ENCODE assay signal across 8 cellular contexts in the genomic region with DNA sequence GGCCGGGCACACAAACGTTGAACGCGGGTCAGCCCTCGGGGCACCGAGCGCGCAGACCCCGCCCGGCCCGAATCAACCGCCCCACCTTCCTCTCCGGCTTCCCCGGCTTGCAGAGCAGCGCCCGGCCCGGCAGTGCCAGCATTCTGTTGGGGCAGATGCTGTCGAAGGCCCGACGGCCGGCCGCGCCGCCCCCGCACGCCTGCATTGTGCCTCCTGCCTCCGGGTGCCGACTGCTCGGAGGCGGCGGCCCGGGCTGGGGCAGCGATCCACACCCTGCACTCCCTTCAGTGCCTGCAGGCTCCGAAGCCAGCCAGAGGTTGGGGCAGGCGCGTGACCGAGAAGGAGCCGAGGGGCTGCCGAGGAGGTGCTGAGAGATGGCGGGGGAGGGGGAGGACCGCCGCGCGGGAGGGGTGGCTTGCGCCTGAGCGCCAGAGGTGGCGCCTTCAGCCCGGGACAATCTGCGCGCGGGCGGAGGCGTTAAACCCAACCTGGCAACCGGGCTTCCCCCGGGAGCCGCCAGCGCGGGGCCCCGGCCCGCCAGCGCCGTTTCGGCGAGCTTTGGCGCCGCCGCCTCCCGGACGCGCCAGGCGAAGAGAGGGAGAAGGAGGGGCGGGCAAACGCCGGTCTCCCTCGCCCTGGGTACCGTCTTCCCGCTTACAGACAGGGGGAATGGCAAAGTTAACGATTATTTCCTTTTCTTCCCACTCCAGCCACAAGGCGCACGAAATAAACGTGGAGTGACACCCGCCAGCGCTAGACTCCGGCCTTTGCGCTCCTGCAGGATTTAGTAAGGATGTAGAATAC. TPM values are rescaled to one million over a fixed set of nuclear protein-coding genes. Genes with fewer than 3 reads are reported as not detected.
DNase-seq lines count a peak whose midpoint lies in the region; ATAC-seq and TF ChIP-seq lines count a peak whose summit lies in the region.

A gene (minus strand): TSS at position 382 of the 804 bp plus-strand sequence. CDS start 177 bp downstream, at position 205.

- H3K9me3 Mint-ChIP-seq in CD8-positive, alpha-beta T cell = no peaks in the 10 kb centered on the region
- no peaks in the 10 kb centered on the region for H3K9me3 Mint-ChIP-seq in activated naive CD8-positive, alpha-beta T cell treated with anti-CD3 and anti-CD28 coated beads, Interleukin-2, amount 50 U/mL, for 24 hours

- peaks cover 46% of the 10 kb centered on the region for H3K4me1 ChIP-seq in CD8-positive, alpha-beta T cell (ENCODE audit: insufficient read depth, low read length)

- peak within 1 kb of the TSS; percentile 34 for H3K4me3 ChIP-seq in CD8-positive, alpha-beta T cell (ENCODE audit: low read depth, low read length)
- peak within 1 kb of the TSS; percentile 55 for H3K4me3 ChIP-seq in iPS-18c (ENCODE audit: insufficient read depth, low read depth, low read length)

- peak within 1 kb of the TSS; percentile 73 for H3K4me3 Mint-ChIP-seq in CD8-positive, alpha-beta T cell
- peak within 1 kb of the TSS; percentile 72 for H3K4me3 Mint-ChIP-seq in activated naive CD8-positive, alpha-beta T cell treated with anti-CD3 and anti-CD28 coated beads, Interleukin-2, amount 50 U/mL, for 24 hours

- intact Hi-C loops in CD8-positive, alpha-beta T cell (cut with DNase I, micrococcal nuclease) = loop anchor here in 1 of 2 experiments (2.0 kb wide), 1 partner anchor 48 kb away; no protein-coding TSS in a partner anchor

- H3K36me3 ChIP-seq in CD8-positive, alpha-beta T cell (ENCODE audit: insufficient read depth, low read length) = no peaks in the 10 kb centered on the region

- peaks cover 80% of the 10 kb centered on the region for H3K27me3 Mint-ChIP-seq in CD8-positive, alpha-beta T cell (ENCODE audit: low read depth)
- peaks cover 89% of the 10 kb centered on the region for H3K27me3 Mint-ChIP-seq in activated naive CD8-positive, alpha-beta T cell treated with anti-CD3 and anti-CD28 coated beads, Interleukin-2, amount 50 U/mL, for 24 hours

- H3K4me1 Mint-ChIP-seq in CD8-positive, alpha-beta T cell (ENCODE audit: low read depth) = peaks cover 42% of the 10 kb centered on the region
- H3K4me1 Mint-ChIP-seq in activated naive CD8-positive, alpha-beta T cell treated with anti-CD3 and anti-CD28 coated beads, Interleukin-2, amount 50 U/mL, for 24 hours = peaks cover 42% of the 10 kb centered on the region

- no peak for TF ChIP-seq CTCF in CD8-positive, alpha-beta T cell (IDR thresholded peaks at IDR 0.05)

- POLR2A ChIA-PET in CD8-positive, alpha-beta T cell (lab: Charles Lee) = no interaction called here

- no peaks in the 10 kb centered on the region for H3K36me3 Mint-ChIP-seq in CD8-positive, alpha-beta T cell
- no peaks in the 10 kb centered on the region for H3K36me3 Mint-ChIP-seq in activated naive CD8-positive, alpha-beta T cell treated with anti-CD3 and anti-CD28 coated beads, Interleukin-2, amount 50 U/mL, for 24 hours (ENCODE audit: low read depth)

- peak; percentile 41 for ATAC-seq in CD8-positive, alpha-beta T cell
- peak; percentile 53 for ATAC-seq in GM19438 (IDR thresholded peaks at IDR 0.05; ENCODE audit: low read depth, unreplicated experiment)
- ATAC-seq in activated naive CD8-positive, alpha-beta T cell treated with anti-CD3 and anti-CD28 coated beads, Interleukin-2, amount 50 U/mL, for 24 hours = peak; percentile 58
- no peak for ATAC-seq in GM18861 (IDR thresholded peaks at IDR 0.05; ENCODE audit: unreplicated experiment)

- CTCF ChIA-PET in CD8-positive, alpha-beta T cell (lab: Charles Lee) = interaction anchor here (0.7 to 1.2 kb wide), 2 partner anchors 11 to 20 kb away, joined by 3 read pairs; no protein-coding TSS in a partner anchor

- H3K27ac Mint-ChIP-seq in CD8-positive, alpha-beta T cell = no peak within 1 kb of the TSS
- H3K27ac Mint-ChIP-seq in activated naive CD8-positive, alpha-beta T cell treated with anti-CD3 and anti-CD28 coated beads, Interleukin-2, amount 50 U/mL, for 24 hours = peak within 1 kb of the TSS; percentile 31

- H3K9me3 ChIP-seq in CD8-positive, alpha-beta T cell (ENCODE audit: low read length) = no peaks in the 10 kb centered on the region
- H3K9me3 ChIP-seq in iPS-18c (ENCODE audit: control insufficient read depth, insufficient read depth, low read length) = no peaks in the 10 kb centered on the region

- no peak within 1 kb of the TSS for H3K27ac ChIP-seq in CD8-positive, alpha-beta T cell (ENCODE audit: low read depth, low read length)

- DNase-seq in CD8-positive, alpha-beta T cell = peak in 4 of 7 experiments; percentile 31 to 58 (median 44)
- DNase-seq in HUDEP-2 (lab: John Stamatoyannopoulos, UW; ENCODE audit: unreplicated experiment in 76 of 76) (peak in 45 of 76 experiments; percentile 3 to 65 (median 29)), SHP77 treated with DMSO at 0.1 percent for 48 hours (lab: John Stamatoyannopoulos, UW) (peak; percentile 40)
- peak; percentile 75 for DNase-seq in activated naive CD8-positive, alpha-beta T cell treated with anti-CD3 and anti-CD28 coated beads, Interleukin-2, amount 50 U/mL, for 24 hours
- DNase-seq in stimulated activated CD4-positive, alpha-beta T cell treated with anti-CD3 and anti-CD28 coated beads, Interleukin-2, amount 100 ng/mL, for 24 hours = peak; percentile 65 to 79

- peaks cover 85% of the 10 kb centered on the region for H3K27me3 ChIP-seq in CD8-positive, alpha-beta T cell (ENCODE audit: insufficient read depth, low read length)

RNA-seq across cellular contexts. Expression of the gene that starts here (rescaled TPM):
- total RNA-seq in CD8-positive, alpha-beta T cell = not detected

Comparison
In these comparisons a context has a peak if more than half of its experiments do, and no peak if none do; other contexts are left out.
1. Peak in DNase-seq, ATAC-seq and H3K4me3 ChIP-seq in CD8-positive, alpha-beta T cell; RNA of the gene not detected or under 1 TPM.